In the genomic region with DNA sequence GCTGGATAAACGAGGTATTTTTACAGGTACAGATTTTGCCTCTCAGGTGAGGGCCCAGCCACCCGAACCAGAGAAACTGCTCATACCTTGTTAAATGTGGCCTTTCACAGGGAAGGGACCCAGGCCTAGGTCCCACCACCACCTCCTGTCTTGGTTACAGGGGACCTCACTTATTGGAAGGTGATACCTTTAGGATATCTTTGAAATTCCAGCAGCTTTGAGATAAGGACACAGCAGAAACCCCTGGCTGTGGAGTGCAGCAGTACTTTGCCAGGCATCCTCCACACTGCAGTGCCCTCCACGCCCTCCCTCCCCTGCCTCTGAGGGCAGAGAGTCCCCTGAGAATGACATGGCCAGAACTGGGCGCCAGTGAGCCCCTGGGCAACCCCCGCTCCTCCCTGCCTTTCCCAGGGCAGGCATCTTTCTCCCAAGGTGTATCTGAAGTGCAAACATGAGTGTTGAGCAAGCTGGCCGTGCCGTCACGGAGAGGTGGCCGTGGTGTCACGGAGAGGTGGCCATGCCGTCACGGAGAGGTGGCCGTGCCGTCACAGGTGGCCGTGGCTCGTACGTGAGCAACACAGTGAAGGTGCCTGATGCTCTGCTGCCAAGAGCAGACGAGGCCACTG, we compare ENCODE assay signal across 11 cellular contexts.
A peak's percentile ranks its signal among the peaks of the same experiment; 100 is the strongest.
DNase-seq lines count a peak whose midpoint lies in the region; ATAC-seq, FAIRE-seq and TF ChIP-seq lines count a peak whose summit lies in the region.
"Had no signal": no experiment of that assay in that cellular context is flagged by ENCODE, and none has a peak within 500 bp of the region (broad histone marks: within the 10 kb centered on the region; RNA-seq: fewer than 3 reads in every experiment).

No MANE protein-coding gene starts in this region.

- H2AK5ac ChIP-seq in H1 (ENCODE audit: low read depth, low read length) = no peak overlapping the region

- CTCF ChIA-PET in activated naive CD4-positive, alpha-beta T cell treated with anti-CD3 and anti-CD28 coated beads for 36 hours (lab: Charles Lee) = interaction anchor here (0.6 to 1.2 kb wide), 7 partner anchors 8 to 124 kb away, joined by 3 to 9 read pairs (median 3); no protein-coding TSS in a partner anchor
- CTCF ChIA-PET in H1 (lab: Charles Lee; ENCODE audit: partially characterized antibody) = interaction anchor here (1.1 to 3.2 kb wide), 5 partner anchors 16 to 105 kb away, joined by 3 to 18 read pairs (median 4); no protein-coding TSS in a partner anchor

- H3K18ac ChIP-seq in H1 (ENCODE audit: extremely low read depth, low read length) = no peak overlapping the region

- no peak overlapping the region for H2BK120ac ChIP-seq in H1 (replicated peaks; ENCODE audit: low read depth, low read length)

- no peaks in the 10 kb centered on the region for H3K27me3 Mint-ChIP-seq in activated naive CD4-positive, alpha-beta T cell treated with anti-CD3 and anti-CD28 coated beads for 36 hours (ENCODE audit: low read depth)

- no peak for TF ChIP-seq RAD21 in H1 (IDR thresholded peaks at IDR 0.05 in 1 of 2, conservative IDR thresholded peaks at IDR 0.05 in 1 of 2; ENCODE audit: low read depth in 2 of 2, low read length in 2 of 2)

- H3K27ac ChIP-seq in KOPT-K1 (ENCODE audit: low read depth, low read length, poor library complexity, severe bottlenecking) (peak overlapping the region; percentile 77), H1 (ENCODE audit: low read depth, low read length) (no peak overlapping the region), thoracic aorta (peak overlapping the region; percentile 51 to 74)

- H3K4ac ChIP-seq in H1 (replicated peaks; ENCODE audit: insufficient read length, low read depth, low read length) = no peak overlapping the region

- POLR2A ChIA-PET in H1 (lab: Charles Lee; ENCODE audit: partially characterized antibody) = interaction anchor here (0.6 to 0.7 kb wide), 2 partner anchors 113 to 177 kb away, joined by 3 read pairs; no protein-coding TSS in a partner anchor

- WGBS in H1 (ENCODE audit: extremely low coverage in 1 of 2, insufficient coverage in 1 of 2, insufficient read length in 1 of 2, insufficient replicate concordance in 2 of 2, low coverage in 1 of 2, low lambda C conversion rate in 2 of 2, missing lambda C conversion rate in 1 of 2), 2 experiments = 88% methylated on average over 15 of the region's 18 CpGs; no CpG with 5 or more reads in 1 of the 2 experiments

- peaks cover 23% of the 10 kb centered on the region for H3K36me3 Mint-ChIP-seq in activated naive CD4-positive, alpha-beta T cell treated with anti-CD3 and anti-CD28 coated beads for 36 hours (ENCODE audit: low read depth)

- H3K36me3 ChIP-seq in KOPT-K1 (ENCODE audit: insufficient read depth, low read length) (peaks cover 86% of the 10 kb centered on the region), H1 (ENCODE audit: control insufficient read depth in 2 of 4, insufficient read depth in 4 of 4, low read length in 3 of 4) (no peaks in the 10 kb centered on the region), thoracic aorta (no peaks in the 10 kb centered on the region)
- H3K36me3 ChIP-seq: uterus had no signal

- ATAC-seq in thoracic aorta (ENCODE audit: insufficient number of reproducible peaks, low FRiP score, low read depth) = no peak
- ATAC-seq: GM23338 had no signal

- H2BK20ac ChIP-seq in H1 (ENCODE audit: low read length) = no peak overlapping the region

- no peak overlapping the region for H4K8ac ChIP-seq in H1 (ENCODE audit: extremely low read depth, insufficient read depth, low read length)

- H2AFZ ChIP-seq in H1 (ENCODE audit: low read length) = no peak overlapping the region
- H2AFZ ChIP-seq: GM23338 had no signal

- H3K79me2 ChIP-seq in H1 (ENCODE audit: control insufficient read depth in 1 of 2, insufficient read depth in 2 of 2, low read length in 2 of 2) = no peaks in the 10 kb centered on the region

- no peak overlapping the region for H3K56ac ChIP-seq in H1 (replicated peaks; ENCODE audit: insufficient read length, low read depth, low read length)

- H2BK5ac ChIP-seq in H1 (ENCODE audit: low read depth, low read length) = no peak overlapping the region; the same call in 1 of the 2 replicates

- no peak for FAIRE-seq in H1 (lab: Jason Lieb, UNC)

- H3K14ac ChIP-seq in H1 (ENCODE audit: insufficient read length) = no peak overlapping the region

- TF ChIP-seq POLR2A in H1 (IDR thresholded peaks at IDR 0.05; ENCODE audit: control extremely low read depth in 1 of 2, low read depth in 2 of 2, low read length in 2 of 2) = no peak

- TF ChIP-seq EP300 in H1 (IDR thresholded peaks at IDR 0.05; ENCODE audit: borderline replicate concordance in 1 of 2, low read depth in 2 of 2, low read length in 2 of 2) = no peak

- DNase-seq in activated naive CD4-positive, alpha-beta T cell treated with anti-CD3 and anti-CD28 coated beads for 36 hours = no peak
- DNase-seq in activated naive CD4-positive, alpha-beta T cell treated with Interleukin-2 at 50 U/mL for 16 hours = no peak
- no peak for DNase-seq in H1 (ENCODE audit: low read depth in 1 of 2, low spot score in 2 of 2)
- DNase-seq in thoracic aorta (ENCODE audit: low spot score) = no peak
- no peak for DNase-seq in inferior parietal cortex (ENCODE audit: extremely low spot score)
- no peak for DNase-seq in NCI-H524 (lab: John Stamatoyannopoulos, UW)
- DNase-seq in NCI-H82 (lab: John Stamatoyannopoulos, UW) = no peak
- DNase-seq: retina had no signal

- H3K4me3 ChIP-seq in H1 (ENCODE audit: extremely low read depth in 1 of 4, insufficient read depth in 2 of 4, low read depth in 3 of 4, low read length in 4 of 4) (no peak overlapping the region), thoracic aorta (no peak overlapping the region)
- H3K4me3 ChIP-seq: GM23338, uterus had no signal

- H2BK15ac ChIP-seq in H1 (ENCODE audit: low read length) = no peak overlapping the region

- peaks cover 0 to 2% of the 10 kb centered on the region in 2 experiments for H4K20me1 ChIP-seq in H1 (replicated peaks in 1 of 2; ENCODE audit: control insufficient read depth in 1 of 2, insufficient read depth in 2 of 2, low read length in 2 of 2)

- H3K4me1 Mint-ChIP-seq in activated naive CD4-positive, alpha-beta T cell treated with anti-CD3 and anti-CD28 coated beads for 36 hours (ENCODE audit: low read depth) = peaks cover 76% of the 10 kb centered on the region

- no peak for TF ChIP-seq CTCF in H1 (IDR thresholded peaks at IDR 0.05; ENCODE audit: control extremely low read depth in 1 of 3, insufficient read depth in 1 of 3, low read depth in 1 of 3, low read length in 3 of 3)
- no peak for TF ChIP-seq CTCF in thoracic aorta (IDR thresholded peaks at IDR 0.05)

- peak overlapping the region; percentile 94 for H3K27ac Mint-ChIP-seq in activated naive CD4-positive, alpha-beta T cell treated with anti-CD3 and anti-CD28 coated beads for 36 hours

- no peak overlapping the region for H3K23ac ChIP-seq in H1 (ENCODE audit: insufficient read length)

- no peaks in the 10 kb centered on the region for H3K27me3 ChIP-seq in H1 (replicated peaks in 1 of 4; ENCODE audit: control insufficient read depth in 3 of 4, extremely low read depth in 1 of 4, insufficient read depth in 3 of 4, low read length in 3 of 4)
- no peaks in the 10 kb centered on the region for H3K27me3 ChIP-seq in thoracic aorta (replicated peaks; ENCODE audit: insufficient read depth)
- H3K27me3 ChIP-seq: uterus had no signal

- H4K5ac ChIP-seq in H1 (ENCODE audit: insufficient read length, low read depth, low read length) = no peak overlapping the region

- H2BK12ac ChIP-seq in H1 (ENCODE audit: low read depth, low read length) = no peak overlapping the region

- H3K9me3 ChIP-seq in KOPT-K1 (ENCODE audit: insufficient read depth, low read length, poor library complexity, severe bottlenecking) (no peaks in the 10 kb centered on the region), H1 (ENCODE audit: insufficient read depth in 2 of 2, low read depth in 1 of 2, low read length in 1 of 2) (no peaks in the 10 kb centered on the region), thoracic aorta (no peaks in the 10 kb centered on the region)
- H3K9me3 ChIP-seq: uterus had no signal

- H4K91ac ChIP-seq in H1 (replicated peaks; ENCODE audit: insufficient read length, low read length) = peak overlapping the region; percentile 58

- H3K79me1 ChIP-seq in H1 (ENCODE audit: low read depth, low read length) = peaks cover 2% of the 10 kb centered on the region

- no peak overlapping the region for H3K4me3 Mint-ChIP-seq in activated naive CD4-positive, alpha-beta T cell treated with anti-CD3 and anti-CD28 coated beads for 36 hours
- H3K4me3 Mint-ChIP-seq: GM23338 had no signal

- no peaks in the 10 kb centered on the region for H3K23me2 ChIP-seq in H1 (ENCODE audit: low read depth, low read length)

- intact Hi-C loops in activated naive CD4-positive, alpha-beta T cell treated with anti-CD3 and anti-CD28 coated beads for 36 hours (cut with micrococcal nuclease) = loop anchor here (1.0 kb wide), 5 partner anchors 20 to 96 kb away; no protein-coding TSS in a partner anchor

- no peak overlapping the region for H3K4me2 ChIP-seq in H1 (ENCODE audit: insufficient read depth in 1 of 2, low read depth in 2 of 2, low read length in 2 of 2)
- H3K4me2 ChIP-seq: GM23338 had no signal

- H3K4me1 ChIP-seq in H1 (replicated peaks in 1 of 4; ENCODE audit: control insufficient read depth in 3 of 4, insufficient read depth in 4 of 4, low read length in 3 of 4) (peaks cover 4 to 35% (median 13%) of the 10 kb centered on the region in 4 experiments), thoracic aorta (ENCODE audit: control insufficient read depth in 1 of 2, low read depth in 2 of 2) (peaks cover 19 to 29% of the 10 kb centered on the region in 2 donors)
- H3K4me1 ChIP-seq: uterus had no signal

- H3K9ac ChIP-seq in H1 (replicated peaks in 1 of 4; ENCODE audit: extremely low read depth in 1 of 4, low read depth in 3 of 4, low read length in 3 of 4) = no peak overlapping the region

- no peaks in the 10 kb centered on the region for H3K9me3 Mint-ChIP-seq in activated naive CD4-positive, alpha-beta T cell treated with anti-CD3 and anti-CD28 coated beads for 36 hours
- H3K9me3 Mint-ChIP-seq: GM23338 had no signal

TF ChIP-seq in H1, 55 proteins besides CTCF, POLR2A, EP300 and RAD21:
- TF ChIP-seq TEAD4 (IDR thresholded peaks at IDR 0.05; ENCODE audit: low read depth, low read length) = no peak
- TF ChIP-seq CBX5 (IDR thresholded peaks at IDR 0.05; ENCODE audit: low read depth, low read length) = no peak
- TF ChIP-seq FOSL1 (IDR thresholded peaks at IDR 0.05; ENCODE audit: insufficient read depth, low read depth, low read length) = no peak
- no peak for TF ChIP-seq CTBP2 (IDR thresholded peaks at IDR 0.05; ENCODE audit: borderline replicate concordance, insufficient read depth, insufficient read length, low read length)
- no peak for TF ChIP-seq JUND (IDR thresholded peaks at IDR 0.05; ENCODE audit: low read length)
- no peak for TF ChIP-seq BACH1 (IDR thresholded peaks at IDR 0.05; ENCODE audit: low read length)
- TF ChIP-seq SIN3A (conservative IDR thresholded peaks at IDR 0.05 in 1 of 2, IDR thresholded peaks at IDR 0.05 in 1 of 2; ENCODE audit: low read depth in 1 of 2, low read length in 2 of 2) = no peak
- no peak for TF ChIP-seq SUZ12 (IDR thresholded peaks at IDR 0.05; ENCODE audit: low read length)
